Comparison of ENCODE assay signal across 8 cellular contexts in the genomic region with DNA sequence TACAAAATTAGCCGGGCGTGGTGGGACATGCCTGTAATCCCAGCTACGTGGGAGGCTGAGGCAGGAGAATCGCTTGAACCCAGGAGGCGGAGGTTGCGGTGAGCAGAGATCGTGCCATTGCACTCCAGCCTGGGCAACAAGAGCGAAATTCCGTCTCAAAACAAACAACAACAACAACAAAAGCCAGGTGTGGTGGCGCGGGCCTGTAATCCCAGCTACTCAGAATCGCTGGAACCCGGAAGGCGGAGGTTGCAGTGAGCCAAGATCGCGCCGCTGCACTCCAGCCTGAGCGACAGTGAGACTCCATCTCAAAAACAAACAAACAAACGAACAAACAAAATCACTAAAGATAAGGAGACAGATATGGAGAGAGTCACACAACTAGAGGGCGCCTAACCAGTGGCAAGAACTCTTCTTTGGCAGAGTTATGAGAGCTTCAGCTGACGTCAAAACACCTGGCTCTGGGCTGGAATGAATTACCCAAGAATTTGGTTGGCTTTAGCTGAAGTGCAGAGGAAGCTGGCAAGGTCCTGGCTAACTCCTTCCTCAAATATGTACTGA. TPM values are rescaled to one million over a fixed set of nuclear protein-coding genes. Genes with fewer than 3 reads are reported as not detected.
DNase-seq lines count a peak whose midpoint lies in the region; ATAC-seq and TF ChIP-seq lines count a peak whose summit lies in the region.
"Not testable (repeated sequence)": the region's sequence is repeated elsewhere in the genome, so short reads cannot be mapped to it uniquely, and the experiment has no call there.
"Had no signal": no experiment of that assay in that cellular context is flagged by ENCODE, and none has a peak within 500 bp of the region (broad histone marks: within the 10 kb centered on the region; RNA-seq: fewer than 3 reads in every experiment).

No MANE protein-coding gene starts in this region.

- not testable (repeated sequence) for H3K9me3 Mint-ChIP-seq in IgD-negative memory B cell, nephron progenitor cell

- not testable (repeated sequence) for H3K27me3 ChIP-seq in foreskin keratinocyte

- not testable (repeated sequence) for H3K9me3 ChIP-seq in T-helper 17 cell (ENCODE audit: control insufficient read depth, low read length, poor library complexity, severe bottlenecking)

- H3K4me1 ChIP-seq in foreskin keratinocyte: peaks cover 13% of the 10 kb centered on the region

- H3K27ac Mint-ChIP-seq in IgD-negative memory B cell: peak overlapping the region in 1 of 3 donors; percentile 89
- peak overlapping the region; percentile 97 for H3K27ac Mint-ChIP-seq in T-helper 17 cell
- not testable (repeated sequence) for H3K27ac Mint-ChIP-seq in nephron progenitor cell

- ATAC-seq in T-helper 17 cell, foreskin keratinocyte: not testable (repeated sequence)

- TF ChIP-seq CTCF in astrocyte of the spinal cord (IDR thresholded peaks at IDR 0.05; ENCODE audit: low read depth, low read length) (peak; percentile 3), foreskin keratinocyte (conservative IDR thresholded peaks at IDR 0.05) (peak; percentile 55)
- not testable (repeated sequence) for TF ChIP-seq CTCF in nephron progenitor cell (IDR thresholded peaks at IDR 0.05)

- not testable (repeated sequence) for H3K27me3 Mint-ChIP-seq in IgD-negative memory B cell, T-helper 17 cell
- H3K27me3 Mint-ChIP-seq in nephron progenitor cell (ENCODE audit: low read depth, poor library complexity): peaks cover 19% of the 10 kb centered on the region

- peak; percentile 22 for DNase-seq in ELF-1 (ENCODE audit: low read depth, low spot score)
- DNase-seq in NCI-H69 (lab: John Stamatoyannopoulos, UW): peak; percentile 71
- DNase-seq in T-helper 17 cell; astrocyte of the spinal cord (ENCODE audit: low read depth, low spot score); nephron progenitor cell: not testable (repeated sequence)
- peak; percentile 26 to 57 for DNase-seq in foreskin keratinocyte

- in situ Hi-C loops in astrocyte of the spinal cord (cut with HindIII; ENCODE audit: low sequenced_read_pairs): not testable (repeated sequence)

- H3K4me3 Mint-ChIP-seq in IgD-negative memory B cell: peak overlapping the region; percentile 60 to 99 (median 82)
- H3K4me3 Mint-ChIP-seq in T-helper 17 cell: peak overlapping the region; percentile 7
- H3K4me3 Mint-ChIP-seq in nephron progenitor cell: peak overlapping the region; percentile 96

- not testable (repeated sequence) for H3K36me3 Mint-ChIP-seq in IgD-negative memory B cell; T-helper 17 cell (ENCODE audit: low read depth); nephron progenitor cell (ENCODE audit: low read depth)

- H3K4me3 ChIP-seq in astrocyte of the spinal cord (ENCODE audit: low read depth, low read length): not testable (repeated sequence)

- peaks cover 14 to 21% (median 18%) of the 10 kb centered on the region in 3 donors for H3K4me1 Mint-ChIP-seq in IgD-negative memory B cell
- H3K4me1 Mint-ChIP-seq in T-helper 17 cell: peaks cover 29% of the 10 kb centered on the region
- H3K4me1 Mint-ChIP-seq in nephron progenitor cell: peaks cover 21% of the 10 kb centered on the region

- H3K27ac ChIP-seq in foreskin keratinocyte: not testable (repeated sequence)

RNA-seq across cellular contexts. Expression of a gene that starts 1.2 kb away (rescaled TPM):
- 9.7 TPM for polyA plus RNA-seq in IgD-negative memory B cell
- total RNA-seq in T-helper 17 cell: 10 to 100 TPM; 19.2 to 23.8 TPM
- total RNA-seq in foreskin keratinocyte: 33.4 and 36.4 TPM in 2 replicates
- polyA plus RNA-seq in foreskin keratinocyte: 16.3 and 20.0 TPM in 2 replicates

RNA-seq across cellular contexts. Expression of a gene that starts 17.6 kb away (rescaled TPM):
- 1.1 TPM for polyA plus RNA-seq in IgD-negative memory B cell
- 1 to 10 TPM; 2.2 to 3.8 TPM for total RNA-seq in T-helper 17 cell
- 9.0 and 12.0 TPM in 2 replicates for total RNA-seq in foreskin keratinocyte
- polyA plus RNA-seq in foreskin keratinocyte: 6.4 and 9.2 TPM in 2 replicates

RNA-seq across cellular contexts. Expression of a gene that starts 34.6 kb away (rescaled TPM):
- 0.18 TPM for polyA plus RNA-seq in IgD-negative memory B cell
- not detected for total RNA-seq in T-helper 17 cell
- 0.14 and 0.24 TPM in 2 replicates for total RNA-seq in foreskin keratinocyte
- 0.02 and 0.03 TPM in 2 replicates for polyA plus RNA-seq in foreskin keratinocyte
- total RNA-seq: dermis microvascular lymphatic vessel endothelial cell had no signal

Comparison
In these comparisons a context has a peak if more than half of its experiments do, and no peak if none do; other contexts are left out.
1. H3K4me3 Mint-ChIP-seq: peak in every context shown above with its lines; median percentile 96 in nephron progenitor cell; 82 in IgD-negative memory B cell; 7 in T-helper 17 cell.